ENCODE assay signal across 7 cellular contexts in the genomic region with DNA sequence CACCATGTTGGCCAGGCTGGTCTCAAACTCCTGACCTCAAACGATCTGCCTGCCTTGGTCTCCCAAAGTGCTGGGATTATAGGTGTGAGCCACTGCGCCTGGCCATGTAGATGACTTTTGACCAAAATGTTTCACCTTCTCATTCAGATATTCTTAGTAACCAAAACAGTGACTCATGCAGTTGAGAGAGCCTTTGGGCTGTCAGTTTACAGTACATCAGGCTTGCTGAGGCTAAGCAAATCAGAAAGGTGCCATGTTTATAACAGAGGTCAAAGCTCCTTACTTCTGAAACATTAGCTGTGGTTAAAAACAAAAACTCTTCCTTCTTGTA. TPM values are rescaled to one million over a fixed set of nuclear protein-coding genes. Genes with fewer than 3 reads are reported as not detected.
DNase-seq lines count a peak whose midpoint lies in the region; ATAC-seq and TF ChIP-seq lines count a peak whose summit lies in the region.

No MANE protein-coding gene starts in this region.

- no peak overlapping the region for H2AFZ ChIP-seq in OCI-LY7 (ENCODE audit: low read length)

- DNase-seq in RWPE1 (ENCODE audit: low spot score) (peak; percentile 41), fibroblast of villous mesenchyme (ENCODE audit: low read depth) (peak; percentile 62), NCI-H526 treated with DMSO at 0.1 percent for 48 hours (lab: John Stamatoyannopoulos, UW) (no peak), OCI-LY7 (ENCODE audit: low spot score) (no peak)

- H3K9me2 ChIP-seq in OCI-LY7 (ENCODE audit: insufficient read depth, low read length), result no peaks in the 10 kb centered on the region

- POLR2A ChIA-PET in RWPE1 (lab: Yijun Ruan, JAX; ENCODE audit: low non-redundant PET), result no interaction called here
- POLR2A ChIA-PET in OCI-LY7 (lab: Charles Lee), result interaction anchor here (0.6 to 5.5 kb wide), 5 partner anchors 11 to 105 kb away, joined by 3 to 28 read pairs (median 5); no protein-coding TSS in a partner anchor

- TF ChIP-seq CTCF in RWPE1 (conservative IDR thresholded peaks at IDR 0.05; ENCODE audit: low read depth), result no peak
- TF ChIP-seq CTCF in fibroblast of villous mesenchyme (IDR thresholded peaks at IDR 0.05; ENCODE audit: insufficient read depth, low read depth, low read length), result no peak
- no peak for TF ChIP-seq CTCF in OCI-LY7 (conservative IDR thresholded peaks at IDR 0.05; ENCODE audit: low read length)

- peaks cover 11% of the 10 kb centered on the region for H3K4me1 ChIP-seq in OCI-LY7 (ENCODE audit: insufficient read depth, low read length, poor library complexity, severe bottlenecking)

- peak; percentile 70 for ATAC-seq in GM18868 (IDR thresholded peaks at IDR 0.05; ENCODE audit: unreplicated experiment)
- peak; percentile 58 for ATAC-seq in HG02759 (IDR thresholded peaks at IDR 0.05; ENCODE audit: unreplicated experiment)
- no peak for ATAC-seq in GM19328 (IDR thresholded peaks at IDR 0.05; ENCODE audit: unreplicated experiment)

- no peak overlapping the region for H3K27ac ChIP-seq in RWPE1
- no peak overlapping the region for H3K27ac ChIP-seq in OCI-LY7 (ENCODE audit: low read depth, low read length, poor library complexity, severe bottlenecking)

- no peak overlapping the region for H3K4me3 ChIP-seq in fibroblast of villous mesenchyme (ENCODE audit: low read depth, low read length)
- no peak overlapping the region for H3K4me3 ChIP-seq in OCI-LY7 (ENCODE audit: low read depth, low read length, poor library complexity, severe bottlenecking)

- BruUV-seq in OCI-LY7 (replicated peaks; lab: Mats Ljungman, UMichigan), result no TSS peak

- H3K4me2 ChIP-seq in OCI-LY7 (ENCODE audit: low read length), result no peak overlapping the region

- no peaks in the 10 kb centered on the region for H3K79me2 ChIP-seq in OCI-LY7 (ENCODE audit: insufficient read depth, low read depth, low read length)

- intact Hi-C loops in OCI-LY7 (cut with micrococcal nuclease; ENCODE audit: unreplicated experiment), result no loop called here

- H4K20me1 ChIP-seq in OCI-LY7 (ENCODE audit: insufficient read depth, low read length), result no peaks in the 10 kb centered on the region

- CTCF ChIA-PET in RWPE1 (lab: Yijun Ruan, JAX) (interaction anchor here (1.1 kb wide), 1 partner anchor 30 kb away, joined by 3 read pairs; no protein-coding TSS in a partner anchor), OCI-LY7 (lab: Charles Lee; ENCODE audit: unreplicated experiment) (no interaction called here)

- no peaks in the 10 kb centered on the region for H3K9me3 ChIP-seq in OCI-LY7 (ENCODE audit: low read length)

- peaks cover 56% of the 10 kb centered on the region for H3K36me3 ChIP-seq in OCI-LY7 (ENCODE audit: insufficient read depth, low read length)

RNA-seq across cellular contexts. Expression of a gene that starts 21.0 kb away (rescaled TPM):
- total RNA-seq in fibroblast of villous mesenchyme (35.1 and 62.6 TPM in 2 replicates), OCI-LY7 (2022) (28.6 and 31.0 TPM in 2 replicates)
- total RNA-seq in OCI-LY7 (2014; rRNA removed; shearing (Covaris generic)), result 20.7 and 24.1 TPM in 2 replicates

RNA-seq across cellular contexts. Expression of a gene that starts 47.7 kb away (rescaled TPM):
- total RNA-seq in fibroblast of villous mesenchyme (21.6 and 22.9 TPM in 2 replicates), OCI-LY7 (2022) (36.7 and 43.0 TPM in 2 replicates)
- 31.6 and 33.9 TPM in 2 replicates for total RNA-seq in OCI-LY7 (2014; rRNA removed; shearing (Covaris generic))

RNA-seq across cellular contexts. Expression of a gene that starts 57.0 kb away (rescaled TPM):
- 66.4 and 86.4 TPM in 2 replicates for total RNA-seq in fibroblast of villous mesenchyme
- total RNA-seq in OCI-LY7 (2014; rRNA removed; shearing (Covaris generic)), result 31.3 and 32.0 TPM in 2 replicates
- 77.5 and 78.3 TPM in 2 replicates for total RNA-seq in OCI-LY7 (2022)

Comparison
In these comparisons a context has a peak if more than half of its experiments do, and no peak if none do; other contexts are left out.
1. DNase-seq: peak in RWPE1 (single experiment) and fibroblast of villous mesenchyme (single experiment); none in NCI-H526 treated with DMSO at 0.1 percent for 48 hours (single experiment) and OCI-LY7 (single experiment).